ENCODE assay signal across 1 cellular context in the genomic region with DNA sequence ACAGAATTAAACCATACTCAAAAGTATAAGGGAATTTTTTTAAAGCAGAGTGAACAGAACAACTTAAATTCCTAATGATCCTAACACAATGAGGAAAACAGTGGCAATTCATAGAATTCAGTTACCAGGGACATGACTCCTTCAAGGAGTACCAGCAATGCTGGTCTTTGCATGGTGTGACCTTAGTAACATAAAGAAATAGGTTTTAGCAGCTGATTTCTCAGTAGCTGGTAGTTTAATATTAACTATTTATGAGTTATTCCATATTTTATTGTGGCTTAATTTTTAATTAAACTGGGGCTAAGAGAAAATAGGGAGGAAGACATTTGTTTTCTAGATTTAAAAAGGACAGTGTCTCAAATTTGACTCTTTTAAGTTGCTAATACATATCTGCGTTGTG.
TF ChIP-seq lines count a peak whose summit lies in the region.

No MANE protein-coding gene starts in this region.

TF ChIP-seq in GM12878, 131 proteins besides CTCF, POLR2A, EP300 and RAD21:
- TF ChIP-seq TARDBP (IDR thresholded peaks at IDR 0.05; ENCODE audit: borderline replicate concordance) (no peak), HDGF (IDR thresholded peaks at IDR 0.05) (no peak), PAX8 (IDR thresholded peaks at IDR 0.05) (no peak), ESRRA (IDR thresholded peaks at IDR 0.05; ENCODE audit: low read length) (no peak), CEBPB (IDR thresholded peaks at IDR 0.05; ENCODE audit: borderline replicate concordance in 1 of 2, low read depth in 2 of 2, low read length in 2 of 2) (no peak), HDAC6 (IDR thresholded peaks at IDR 0.05; ENCODE audit: unreplicated experiment) (no peak), MTA2 (IDR thresholded peaks at IDR 0.05; ENCODE audit: low read depth) (no peak), POLR2AphosphoS2 (IDR thresholded peaks at IDR 0.05; ENCODE audit: low read depth, low read length) (no peak), NFXL1 (IDR thresholded peaks at IDR 0.05; ENCODE audit: borderline replicate concordance) (no peak), JUND (IDR thresholded peaks at IDR 0.05; ENCODE audit: low read depth, low read length) (no peak), NR2C2 (IDR thresholded peaks at IDR 0.05; ENCODE audit: borderline replicate concordance, control insufficient read depth, insufficient read length, low read depth) (no peak), SIN3A (IDR thresholded peaks at IDR 0.05; ENCODE audit: low read depth, low read length) (no peak), EZH2 (IDR thresholded peaks at IDR 0.05; ENCODE audit: borderline replicate concordance, control insufficient read depth, low read depth, low read length) (no peak), EED (IDR thresholded peaks at IDR 0.05; ENCODE audit: low read depth) (no peak), TCF3 (IDR thresholded peaks at IDR 0.05; ENCODE audit: borderline replicate concordance, insufficient read depth, low read depth, low read length) (no peak)
- TF ChIP-seq, protein P1, sequence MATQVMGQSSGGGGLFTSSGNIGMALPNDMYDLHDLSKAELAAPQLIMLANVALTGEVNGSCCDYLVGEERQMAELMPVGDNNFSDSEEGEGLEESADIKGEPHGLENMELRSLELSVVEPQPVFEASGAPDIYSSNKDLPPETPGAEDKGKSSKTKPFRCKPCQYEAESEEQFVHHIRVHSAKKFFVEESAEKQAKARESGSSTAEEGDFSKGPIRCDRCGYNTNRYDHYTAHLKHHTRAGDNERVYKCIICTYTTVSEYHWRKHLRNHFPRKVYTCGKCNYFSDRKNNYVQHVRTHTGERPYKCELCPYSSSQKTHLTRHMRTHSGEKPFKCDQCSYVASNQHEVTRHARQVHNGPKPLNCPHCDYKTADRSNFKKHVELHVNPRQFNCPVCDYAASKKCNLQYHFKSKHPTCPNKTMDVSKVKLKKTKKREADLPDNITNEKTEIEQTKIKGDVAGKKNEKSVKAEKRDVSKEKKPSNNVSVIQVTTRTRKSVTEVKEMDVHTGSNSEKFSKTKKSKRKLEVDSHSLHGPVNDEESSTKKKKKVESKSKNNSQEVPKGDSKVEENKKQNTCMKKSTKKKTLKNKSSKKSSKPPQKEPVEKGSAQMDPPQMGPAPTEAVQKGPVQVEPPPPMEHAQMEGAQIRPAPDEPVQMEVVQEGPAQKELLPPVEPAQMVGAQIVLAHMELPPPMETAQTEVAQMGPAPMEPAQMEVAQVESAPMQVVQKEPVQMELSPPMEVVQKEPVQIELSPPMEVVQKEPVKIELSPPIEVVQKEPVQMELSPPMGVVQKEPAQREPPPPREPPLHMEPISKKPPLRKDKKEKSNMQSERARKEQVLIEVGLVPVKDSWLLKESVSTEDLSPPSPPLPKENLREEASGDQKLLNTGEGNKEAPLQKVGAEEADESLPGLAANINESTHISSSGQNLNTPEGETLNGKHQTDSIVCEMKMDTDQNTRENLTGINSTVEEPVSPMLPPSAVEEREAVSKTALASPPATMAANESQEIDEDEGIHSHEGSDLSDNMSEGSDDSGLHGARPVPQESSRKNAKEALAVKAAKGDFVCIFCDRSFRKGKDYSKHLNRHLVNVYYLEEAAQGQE (IDR thresholded peaks at IDR 0.05; ENCODE audit: low read depth, low read length): no peak
- TF ChIP-seq, protein P2, sequence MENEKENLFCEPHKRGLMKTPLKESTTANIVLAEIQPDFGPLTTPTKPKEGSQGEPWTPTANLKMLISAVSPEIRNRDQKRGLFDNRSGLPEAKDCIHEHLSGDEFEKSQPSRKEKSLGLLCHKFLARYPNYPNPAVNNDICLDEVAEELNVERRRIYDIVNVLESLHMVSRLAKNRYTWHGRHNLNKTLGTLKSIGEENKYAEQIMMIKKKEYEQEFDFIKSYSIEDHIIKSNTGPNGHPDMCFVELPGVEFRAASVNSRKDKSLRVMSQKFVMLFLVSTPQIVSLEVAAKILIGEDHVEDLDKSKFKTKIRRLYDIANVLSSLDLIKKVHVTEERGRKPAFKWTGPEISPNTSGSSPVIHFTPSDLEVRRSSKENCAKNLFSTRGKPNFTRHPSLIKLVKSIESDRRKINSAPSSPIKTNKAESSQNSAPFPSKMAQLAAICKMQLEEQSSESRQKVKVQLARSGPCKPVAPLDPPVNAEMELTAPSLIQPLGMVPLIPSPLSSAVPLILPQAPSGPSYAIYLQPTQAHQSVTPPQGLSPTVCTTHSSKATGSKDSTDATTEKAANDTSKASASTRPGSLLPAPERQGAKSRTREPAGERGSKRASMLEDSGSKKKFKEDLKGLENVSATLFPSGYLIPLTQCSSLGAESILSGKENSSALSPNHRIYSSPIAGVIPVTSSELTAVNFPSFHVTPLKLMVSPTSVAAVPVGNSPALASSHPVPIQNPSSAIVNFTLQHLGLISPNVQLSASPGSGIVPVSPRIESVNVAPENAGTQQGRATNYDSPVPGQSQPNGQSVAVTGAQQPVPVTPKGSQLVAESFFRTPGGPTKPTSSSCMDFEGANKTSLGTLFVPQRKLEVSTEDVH (IDR thresholded peaks at IDR 0.05; ENCODE audit: low read depth, partially characterized antibody): no peak
- TF ChIP-seq, protein P3, sequence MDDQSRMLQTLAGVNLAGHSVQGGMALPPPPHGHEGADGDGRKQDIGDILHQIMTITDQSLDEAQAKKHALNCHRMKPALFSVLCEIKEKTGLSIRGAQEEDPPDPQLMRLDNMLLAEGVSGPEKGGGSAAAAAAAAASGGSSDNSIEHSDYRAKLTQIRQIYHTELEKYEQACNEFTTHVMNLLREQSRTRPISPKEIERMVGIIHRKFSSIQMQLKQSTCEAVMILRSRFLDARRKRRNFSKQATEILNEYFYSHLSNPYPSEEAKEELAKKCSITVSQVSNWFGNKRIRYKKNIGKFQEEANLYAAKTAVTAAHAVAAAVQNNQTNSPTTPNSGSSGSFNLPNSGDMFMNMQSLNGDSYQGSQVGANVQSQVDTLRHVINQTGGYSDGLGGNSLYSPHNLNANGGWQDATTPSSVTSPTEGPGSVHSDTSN (IDR thresholded peaks at IDR 0.05; ENCODE audit: insufficient replicate concordance, low read depth, low read length): no peak
